ENCODE assay signal across 9 cellular contexts in the genomic region with DNA sequence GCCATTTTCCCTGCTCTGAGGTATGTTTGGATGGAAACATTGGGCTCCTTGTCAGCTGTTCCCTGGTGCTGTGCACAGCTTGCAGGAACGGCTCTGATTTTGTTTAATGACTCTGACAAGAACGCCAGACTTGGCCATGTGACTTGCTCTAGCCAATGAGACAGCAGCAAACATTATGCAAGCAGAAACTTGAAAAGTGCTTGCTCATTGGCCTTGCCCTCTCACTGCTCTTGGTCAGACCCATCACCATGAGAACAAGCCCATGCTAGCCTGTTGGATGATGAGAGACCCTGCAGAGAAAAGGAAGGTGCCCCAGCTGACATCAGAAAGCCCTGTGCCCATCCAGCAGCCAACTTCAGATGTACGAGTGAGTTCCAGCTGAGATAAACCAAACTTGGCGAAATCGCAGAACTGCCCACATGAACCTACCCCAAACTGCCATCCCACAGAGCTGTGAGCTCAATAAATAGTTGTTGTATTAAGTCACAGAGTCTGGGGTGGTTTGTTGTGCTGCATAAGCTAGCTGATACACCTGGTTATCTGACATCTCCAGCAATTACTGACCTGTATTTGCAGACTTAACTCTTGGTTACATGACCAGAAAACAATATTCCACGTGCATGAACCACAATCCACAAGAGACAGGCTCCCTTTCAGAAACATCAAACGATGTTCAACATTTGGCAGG.
DNase-seq lines count a peak whose midpoint lies in the region; ATAC-seq and TF ChIP-seq lines count a peak whose summit lies in the region.
"Had no signal": no experiment of that assay in that cellular context is flagged by ENCODE, and none has a peak within 500 bp of the region (broad histone marks: within the 10 kb centered on the region; RNA-seq: fewer than 3 reads in every experiment).

No MANE protein-coding gene starts in this region.

- no peaks in the 10 kb centered on the region for H3K36me3 ChIP-seq in BLaER1
- H3K36me3 ChIP-seq: neutrophil had no signal

- H3K9me3 ChIP-seq in BLaER1, result no peaks in the 10 kb centered on the region
- H3K9me3 ChIP-seq: neutrophil had no signal

- H3K4me2 ChIP-seq in BLaER1, result peak overlapping the region; percentile 9; the same call in 1 of the 2 replicates

- no peak overlapping the region for H3K4me3 ChIP-seq in BLaER1

- in situ Hi-C loops in GM13976 (cut with MboI; ENCODE audit: low sequenced_read_pairs, unreplicated experiment), result loop anchor here (10.0 kb wide), 3 partner anchors 345 to 635 kb away; partner anchors contain the start of gene SRSF6

- peaks cover 25% of the 10 kb centered on the region for H3K4me1 ChIP-seq in BLaER1

- no peak for ATAC-seq in HG03135 (IDR thresholded peaks at IDR 0.05; ENCODE audit: unreplicated experiment)

- H3K27me3 ChIP-seq in BLaER1, result no peaks in the 10 kb centered on the region

- DNase-seq in H4 (ENCODE audit: low spot score), result peak; percentile 81
- peak; percentile 79 for DNase-seq in RKO (ENCODE audit: low spot score)
- DNase-seq in iPS-NIHi11 (ENCODE audit: low spot score), result peak; percentile 53
- DNase-seq in superior temporal gyrus (ENCODE audit: extremely low spot score), result no peak
- no peak for DNase-seq in GM13976 (ENCODE audit: low spot score)
- DNase-seq in activated CD8-positive, alpha-beta memory T cell treated with anti-CD3 and anti-CD28 coated beads, Interleukin-2, amount 50 U/mL, for 48 hours, result no peak

- TF ChIP-seq CTCF in GM13976 (IDR thresholded peaks at IDR 0.05; ENCODE audit: borderline replicate concordance, control extremely low read depth, extremely low read depth, insufficient read depth, missing control alignments), result no peak

- no peak overlapping the region for H3K9ac ChIP-seq in BLaER1

- no peak overlapping the region for H3K27ac ChIP-seq in BLaER1
- H3K27ac ChIP-seq: neutrophil had no signal

- no peaks in the 10 kb centered on the region for H4K20me1 ChIP-seq in BLaER1

Comparison
In these comparisons a context has a peak if more than half of its experiments do, and no peak if none do; other contexts are left out.
1. DNase-seq: peak in H4 (single experiment), RKO (single experiment) and iPS-NIHi11 (single experiment); none in superior temporal gyrus (single experiment), GM13976 (single experiment) and activated CD8-positive, alpha-beta memory T cell treated with anti-CD3 and anti-CD28 coated beads, Interleukin-2, amount 50 U/mL, for 48 hours (single experiment).